Comparison of ENCODE assay signal across 12 cellular contexts in the genomic region with DNA sequence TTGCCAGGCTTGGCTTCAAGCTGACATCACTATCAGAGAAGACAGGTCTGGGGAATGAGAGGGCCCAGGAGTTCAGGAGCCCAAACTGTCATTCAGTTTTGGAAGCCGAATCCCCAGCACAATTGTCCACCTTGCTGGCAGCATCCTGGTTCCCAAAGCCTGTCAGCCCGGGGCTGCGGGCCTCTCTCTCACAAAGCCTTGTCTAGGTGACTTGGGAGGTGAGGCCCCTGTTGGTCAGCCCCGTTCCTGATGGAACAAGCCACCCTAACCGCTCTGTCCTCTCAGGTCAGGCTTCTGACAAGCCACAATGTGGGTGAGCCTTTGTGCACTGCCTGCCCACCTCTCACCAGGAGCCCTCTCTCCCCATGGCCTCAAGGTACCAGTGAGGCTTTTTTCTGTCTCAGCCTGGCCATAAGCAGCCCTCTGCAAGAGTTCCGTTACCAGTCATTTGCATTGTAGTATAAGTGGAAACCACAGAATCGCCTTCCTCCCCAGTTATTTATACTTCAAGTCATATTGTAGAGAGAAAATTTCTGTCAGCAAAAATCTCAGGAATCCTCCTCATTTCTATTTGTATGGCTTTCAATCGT.
DNase-seq lines count a peak whose midpoint lies in the region; ATAC-seq and TF ChIP-seq lines count a peak whose summit lies in the region.
"Had no signal": no experiment of that assay in that cellular context is flagged by ENCODE, and none has a peak within 500 bp of the region (broad histone marks: within the 10 kb centered on the region; RNA-seq: fewer than 3 reads in every experiment).

No MANE protein-coding gene starts in this region.

- TF ChIP-seq POLR2A in upper lobe of left lung (IDR thresholded peaks at IDR 0.05), result no peak

- peak overlapping the region in 2 of 6 donors; percentile 70 to 85 for H3K27ac Mint-ChIP-seq in naive B cell
- H3K27ac Mint-ChIP-seq: activated T-helper 17 cell treated with anti-CD3 and anti-CD28 coated beads, Interleukin-2, amount 50 U/mL, for 72 hours; stimulated activated effector memory CD8-positive, alpha-beta T cell treated with anti-CD3 and anti-CD28 coated beads, Interleukin-12 subunit alpha, Interleukin-12 subunit beta, amount 100 ng/mL, for 72 hours had no signal

- no peaks in the 10 kb centered on the region for H3K4me1 ChIP-seq in upper lobe of left lung

- no peak for TF ChIP-seq EP300 in upper lobe of left lung (IDR thresholded peaks at IDR 0.05)

- H3K27me3 ChIP-seq in upper lobe of left lung, result no peaks in the 10 kb centered on the region

- H3K27ac ChIP-seq in upper lobe of left lung, result no peak overlapping the region
- H3K27ac ChIP-seq: epithelial cell of prostate had no signal

- H3K4me3 ChIP-seq in upper lobe of left lung, result no peak overlapping the region

- H3K4me3 Mint-ChIP-seq in naive B cell, result peak overlapping the region in 2 of 8 donors; percentile 39 to 40
- H3K4me3 Mint-ChIP-seq: activated T-helper 17 cell treated with anti-CD3 and anti-CD28 coated beads, Interleukin-2, amount 50 U/mL, for 72 hours; stimulated activated effector memory CD8-positive, alpha-beta T cell treated with anti-CD3 and anti-CD28 coated beads, Interleukin-12 subunit alpha, Interleukin-12 subunit beta, amount 100 ng/mL, for 72 hours had no signal

- no peak for TF ChIP-seq CTCF in upper lobe of left lung (IDR thresholded peaks at IDR 0.05)

- H3K27me3 Mint-ChIP-seq in naive B cell, result peaks cover 6 to 10% (median 7%) of the 10 kb centered on the region in 3 donors
- H3K27me3 Mint-ChIP-seq: activated T-helper 17 cell treated with anti-CD3 and anti-CD28 coated beads, Interleukin-2, amount 50 U/mL, for 72 hours had no signal

- peaks cover 0 to 14% (median 7%) of the 10 kb centered on the region in 4 donors for H3K9me3 ChIP-seq in upper lobe of left lung

- peak; percentile 82 for ATAC-seq in GM18909 (IDR thresholded peaks at IDR 0.05; ENCODE audit: poor library complexity, unreplicated experiment)
- ATAC-seq in GM21619 (IDR thresholded peaks at IDR 0.05; ENCODE audit: unreplicated experiment), result peak; percentile 74
- ATAC-seq in HG03175 (IDR thresholded peaks at IDR 0.05; ENCODE audit: unreplicated experiment), result peak; percentile 58
- ATAC-seq in naive B cell (ENCODE audit: low read depth in 2 of 2), result peak; percentile 42 to 45
- no peak for ATAC-seq in upper lobe of left lung (ENCODE audit: low FRiP score in 2 of 2)
- ATAC-seq: activated T-helper 17 cell treated with anti-CD3 and anti-CD28 coated beads, Interleukin-2, amount 50 U/mL, for 72 hours; stimulated activated effector memory CD8-positive, alpha-beta T cell treated with anti-CD3 and anti-CD28 coated beads, Interleukin-12 subunit alpha, Interleukin-12 subunit beta, amount 100 ng/mL, for 72 hours had no signal

- H3K36me3 Mint-ChIP-seq in naive B cell, result peaks cover 5 to 29% of the 10 kb centered on the region in 2 donors
- H3K36me3 Mint-ChIP-seq: stimulated activated effector memory CD8-positive, alpha-beta T cell treated with anti-CD3 and anti-CD28 coated beads, Interleukin-12 subunit alpha, Interleukin-12 subunit beta, amount 100 ng/mL, for 72 hours had no signal

- DNase-seq in naive B cell (no peak), hypothalamus (lab: John Stamatoyannopoulos, UW) (no peak), upper lobe of left lung (no peak)
- no peak for DNase-seq in activated effector memory CD4-positive, alpha-beta T cell treated with anti-CD3 and anti-CD28 coated beads, Interleukin-2, amount 50 U/mL, for 16 hours
- DNase-seq: mammary epithelial cell, SHP77 treated with DMSO at 0.1 percent for 48 hours had no signal

- WGBS in upper lobe of left lung, 2 donors, result 92 to 93% methylated on average over 8 of the region's 8 CpGs

- H3K4me1 Mint-ChIP-seq in naive B cell, result peaks cover 17 to 26% (median 22%) of the 10 kb centered on the region in 3 donors
- H3K4me1 Mint-ChIP-seq: activated T-helper 17 cell treated with anti-CD3 and anti-CD28 coated beads, Interleukin-2, amount 50 U/mL, for 72 hours had no signal

- H3K9me3 Mint-ChIP-seq in naive B cell, result peaks cover 13 to 44% (median 25%) of the 10 kb centered on the region in 7 donors
- H3K9me3 Mint-ChIP-seq: activated T-helper 17 cell treated with anti-CD3 and anti-CD28 coated beads, Interleukin-2, amount 50 U/mL, for 72 hours had no signal

- H3K36me3 ChIP-seq in upper lobe of left lung, result no peaks in the 10 kb centered on the region

Comparison
In these comparisons a context has a peak if more than half of its experiments do, and no peak if none do; other contexts are left out.
1. ATAC-seq: peak in GM18909 (single experiment), GM21619 (single experiment), HG03175 (single experiment) and naive B cell (2 of 2); none in upper lobe of left lung (0 of 2).